ENCODE assay signal across 15 cellular contexts in genomic region chr5:69527128-69527745, GRCh38.
"Had no signal": no experiment of that assay in that cellular context is flagged by ENCODE, and none has a peak within 500 bp of the region (broad histone marks: within the 10 kb centered on the region; RNA-seq: fewer than 3 reads in every experiment).

No MANE protein-coding gene starts in this region.

- H3K4me1 Mint-ChIP-seq: activated naive CD4-positive, alpha-beta T cell treated with anti-CD3 and anti-CD28 coated beads, Interleukin-2, amount 50 U/mL, for 24 hours had no signal

- H3K4me1 ChIP-seq: esophagus muscularis mucosa, right atrium auricular region, tibial artery had no signal

- H3K9me3 Mint-ChIP-seq: activated naive CD4-positive, alpha-beta T cell treated with anti-CD3 and anti-CD28 coated beads, Interleukin-2, amount 50 U/mL, for 24 hours had no signal

- H3K27me3 ChIP-seq: dorsolateral prefrontal cortex, esophagus muscularis mucosa, foreskin keratinocyte, right atrium auricular region had no signal

- H3K36me3 ChIP-seq: esophagus muscularis mucosa, right atrium auricular region, tibial artery had no signal

- DNase-seq: activated CD4-positive, alpha-beta T cell treated with anti-CD3 and anti-CD28 coated beads, Interleukin-2, amount 50 U/mL, for 4 hours; activated CD4-positive, CD25-positive, alpha-beta regulatory T cell treated with anti-CD3 and anti-CD28 coated beads, Interleukin-2, amount 50 U/mL, for 72 hours; activated effector memory CD4-positive, alpha-beta T cell treated with Interleukin-2 at 50 U/mL for 16 hours; activated T-cell treated with anti-CD3 and anti-CD28 coated beads, Interleukin-2, amount 50 U/mL, for 1 hour; anterior cingulate cortex; dorsolateral prefrontal cortex; midbrain; posterior cingulate gyrus; tibial artery had no signal

- H3K27ac Mint-ChIP-seq: activated naive CD4-positive, alpha-beta T cell treated with anti-CD3 and anti-CD28 coated beads, Interleukin-2, amount 50 U/mL, for 24 hours had no signal

- H3K27ac ChIP-seq: dorsolateral prefrontal cortex, esophagus muscularis mucosa, foreskin keratinocyte, right atrium auricular region, skin epidermis, tibial artery had no signal

- ATAC-seq: left lobe of liver had no signal

- H3K9me3 ChIP-seq: esophagus muscularis mucosa, right atrium auricular region, tibial artery had no signal

- H3K36me3 Mint-ChIP-seq: activated naive CD4-positive, alpha-beta T cell treated with anti-CD3 and anti-CD28 coated beads, Interleukin-2, amount 50 U/mL, for 24 hours had no signal

- H3K4me3 ChIP-seq: dorsolateral prefrontal cortex, esophagus muscularis mucosa, right atrium auricular region, skin epidermis, tibial artery had no signal

- H3K4me3 Mint-ChIP-seq: activated naive CD4-positive, alpha-beta T cell treated with anti-CD3 and anti-CD28 coated beads, Interleukin-2, amount 50 U/mL, for 24 hours had no signal
